ENCODE assay signal across 15 cellular contexts in the genomic region with DNA sequence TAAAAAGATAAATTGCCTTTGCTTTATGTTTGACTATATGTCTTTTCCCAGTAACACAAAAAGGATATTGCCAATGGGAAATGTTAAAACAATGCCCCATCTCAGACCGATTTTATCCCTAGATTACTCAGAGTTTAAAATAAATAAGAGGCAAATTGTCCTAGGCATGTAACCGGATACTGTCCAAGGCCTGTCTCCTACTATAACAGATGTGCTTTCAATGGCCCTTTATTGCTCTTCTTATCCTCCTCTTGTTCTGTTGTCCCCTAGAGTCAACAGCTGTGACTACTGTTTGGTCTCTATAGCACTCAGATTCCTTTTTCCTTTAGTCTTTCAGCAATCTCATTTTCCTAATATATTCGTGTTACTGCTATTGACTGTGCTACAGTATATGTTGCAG.
DNase-seq lines count a peak whose midpoint lies in the region; TF ChIP-seq lines count a peak whose summit lies in the region.
"Had no signal": no experiment of that assay in that cellular context is flagged by ENCODE, and none has a peak within 500 bp of the region (broad histone marks: within the 10 kb centered on the region; RNA-seq: fewer than 3 reads in every experiment).

No MANE protein-coding gene starts in this region.

- H3K9me3 Mint-ChIP-seq in osteocyte (ENCODE audit: unreplicated experiment) (no peaks in the 10 kb centered on the region), mesothelial cell of epicardium (no peaks in the 10 kb centered on the region)
- H3K9me3 Mint-ChIP-seq: activated CD4-positive, alpha-beta T cell treated with anti-CD3 and anti-CD28 coated beads, Interleukin-2, amount 10 ng/mL, durations not matched to agents 7 days and 5 days had no signal

- H3K36me3 Mint-ChIP-seq in osteocyte (ENCODE audit: unreplicated experiment) (peaks cover 1% of the 10 kb centered on the region), mesothelial cell of epicardium (no peaks in the 10 kb centered on the region)

- DNase-seq in HuH-7 (ENCODE audit: low spot score) (peak; percentile 8), NCI-H345 treated with DMSO at 0.1 percent for 48 hours (lab: John Stamatoyannopoulos, UW; ENCODE audit: unreplicated experiment) (peak; percentile 30), choroid plexus epithelial cell (ENCODE audit: low read depth) (peak; percentile 6), osteocyte (ENCODE audit: extremely low spot score, unreplicated experiment) (no peak), posterior vena cava (ENCODE audit: low spot score) (no peak), SW 1271 (lab: John Stamatoyannopoulos, UW) (no peak), mesothelial cell of epicardium (ENCODE audit: low spot score in 2 of 2, unreplicated experiment in 2 of 2) (no peak)
- DNase-seq: activated CD4-positive, alpha-beta T cell treated with anti-CD3 and anti-CD28 coated beads, Interleukin-2, amount 10 ng/mL, durations not matched to agents 7 days and 5 days; activated T-cell treated with anti-CD3 and anti-CD28 coated beads, Interleukin-2, amount 50 U/mL, for 1 hour; BE2C; central memory CD4-positive, alpha-beta T cell; MG63; mucosa of descending colon; posterior cingulate gyrus; T-helper 9 cell had no signal

- H3K4me3 ChIP-seq in choroid plexus epithelial cell (ENCODE audit: low read depth, low read length): no peak overlapping the region
- H3K4me3 ChIP-seq: MG63, mucosa of descending colon had no signal

- intact Hi-C loops in posterior vena cava (cut with DNase I): no loop called here

- H3K4me3 Mint-ChIP-seq in osteocyte (ENCODE audit: unreplicated experiment) (no peak overlapping the region), mesothelial cell of epicardium (no peak overlapping the region)
- H3K4me3 Mint-ChIP-seq: activated CD4-positive, alpha-beta T cell treated with anti-CD3 and anti-CD28 coated beads, Interleukin-2, amount 10 ng/mL, durations not matched to agents 7 days and 5 days had no signal

- H3K27me3 Mint-ChIP-seq in osteocyte (ENCODE audit: unreplicated experiment) (no peaks in the 10 kb centered on the region), mesothelial cell of epicardium (ENCODE audit: low read depth) (no peaks in the 10 kb centered on the region)
- H3K27me3 Mint-ChIP-seq: activated CD4-positive, alpha-beta T cell treated with anti-CD3 and anti-CD28 coated beads, Interleukin-2, amount 10 ng/mL, durations not matched to agents 7 days and 5 days had no signal

- TF ChIP-seq CTCF in choroid plexus epithelial cell (conservative IDR thresholded peaks at IDR 0.05; ENCODE audit: low read depth, low read length): no peak
- no peak for TF ChIP-seq CTCF in osteocyte (IDR thresholded peaks at IDR 0.05)
- no peak for TF ChIP-seq CTCF in mesothelial cell of epicardium (IDR thresholded peaks at IDR 0.05; ENCODE audit: unreplicated experiment)

- peak overlapping the region; percentile 1 for H3K27ac Mint-ChIP-seq in osteocyte (ENCODE audit: unreplicated experiment)
- no peak overlapping the region for H3K27ac Mint-ChIP-seq in mesothelial cell of epicardium
- H3K27ac Mint-ChIP-seq: activated CD4-positive, alpha-beta T cell treated with anti-CD3 and anti-CD28 coated beads, Interleukin-2, amount 10 ng/mL, durations not matched to agents 7 days and 5 days had no signal

- H3K4me1 Mint-ChIP-seq in osteocyte (ENCODE audit: unreplicated experiment) (peaks cover 37% of the 10 kb centered on the region), mesothelial cell of epicardium (peaks cover 27% of the 10 kb centered on the region)
- H3K4me1 Mint-ChIP-seq: activated CD4-positive, alpha-beta T cell treated with anti-CD3 and anti-CD28 coated beads, Interleukin-2, amount 10 ng/mL, durations not matched to agents 7 days and 5 days had no signal

Comparison
In these comparisons a context has a peak if more than half of its experiments do, and no peak if none do; other contexts are left out.
1. DNase-seq: peak in HuH-7 (single experiment), NCI-H345 treated with DMSO at 0.1 percent for 48 hours (single experiment) and choroid plexus epithelial cell (single experiment); none in osteocyte (single experiment), posterior vena cava (single experiment), SW 1271 (0 of 2) and mesothelial cell of epicardium (0 of 2).